In genomic region chr16:10741844-10742243, GRCh38 we compare ENCODE assay signal across 16 cellular contexts. TPM values are rescaled to one million over a fixed set of nuclear protein-coding genes. Genes with fewer than 3 reads are reported as not detected.
A peak's percentile ranks its signal among the peaks of the same experiment; 100 is the strongest.
DNase-seq lines count a peak whose midpoint lies in the region; ATAC-seq and TF ChIP-seq lines count a peak whose summit lies in the region.
"Had no signal": no experiment of that assay in that cellular context is flagged by ENCODE, and none has a peak within 500 bp of the region (broad histone marks: within the 10 kb centered on the region; RNA-seq: fewer than 3 reads in every experiment).

No MANE protein-coding gene starts in this region.

- no peaks in the 10 kb centered on the region for H3K27me3 Mint-ChIP-seq in mesothelial cell of epicardium (ENCODE audit: low read depth)
- no peaks in the 10 kb centered on the region for H3K27me3 Mint-ChIP-seq in natural killer cell treated with Interleukin-12 subunit alpha and Interleukin-12 subunit beta and Interleukin-15 and Interleukin-18, amount 100 ng/mL, for 72 hours

- H3K9me3 Mint-ChIP-seq in mesothelial cell of epicardium, result no peaks in the 10 kb centered on the region
- H3K9me3 Mint-ChIP-seq in natural killer cell treated with Interleukin-12 subunit alpha and Interleukin-12 subunit beta and Interleukin-15 and Interleukin-18, amount 100 ng/mL, for 72 hours, result no peaks in the 10 kb centered on the region

- DNase-seq in DMS 273 treated with DMSO at 0.1 percent for 48 hours (lab: John Stamatoyannopoulos, UW) (peak; percentile 90), NCI-H446 (lab: John Stamatoyannopoulos, UW) (peak; percentile 22 to 87), cerebellar cortex (ENCODE audit: low spot score) (peak; percentile 96), mesothelial cell of epicardium (ENCODE audit: low spot score in 2 of 2, unreplicated experiment in 2 of 2) (no peak), T-helper 1 cell (no peak)
- no peak for DNase-seq in natural killer cell treated with Interleukin-12 subunit alpha and Interleukin-12 subunit beta and Interleukin-15 and Interleukin-18, amount 100 ng/mL, for 72 hours (ENCODE audit: low spot score)
- DNase-seq: activated CD4-positive, alpha-beta T cell treated with anti-CD3 and anti-CD28 coated beads for 4 hours; activated gamma-delta T cell; colonic mucosa; GF-D8; lower lobe of right lung; NCI-H187 treated with DMSO at 0.1 percent for 48 hours had no signal

- peak overlapping the region; percentile 43 for H3K27ac Mint-ChIP-seq in mesothelial cell of epicardium
- no peak overlapping the region for H3K27ac Mint-ChIP-seq in natural killer cell treated with Interleukin-12 subunit alpha and Interleukin-12 subunit beta and Interleukin-15 and Interleukin-18, amount 100 ng/mL, for 72 hours

- H3K4me1 Mint-ChIP-seq in mesothelial cell of epicardium, result peaks cover 35% of the 10 kb centered on the region
- H3K4me1 Mint-ChIP-seq in natural killer cell treated with Interleukin-12 subunit alpha and Interleukin-12 subunit beta and Interleukin-15 and Interleukin-18, amount 100 ng/mL, for 72 hours (ENCODE audit: low read depth in 2 of 2), result peaks cover 29 to 32% of the 10 kb centered on the region in 2 donors

- no peak for TF ChIP-seq CTCF in mesothelial cell of epicardium (IDR thresholded peaks at IDR 0.05; ENCODE audit: unreplicated experiment)

- no peak overlapping the region for H3K4me3 Mint-ChIP-seq in mesothelial cell of epicardium
- no peak overlapping the region for H3K4me3 Mint-ChIP-seq in natural killer cell treated with Interleukin-12 subunit alpha and Interleukin-12 subunit beta and Interleukin-15 and Interleukin-18, amount 100 ng/mL, for 72 hours

- no peak for ATAC-seq in natural killer cell treated with Interleukin-12 subunit alpha and Interleukin-12 subunit beta and Interleukin-15 and Interleukin-18, amount 100 ng/mL, for 72 hours
- no peak for ATAC-seq in HG03139 (IDR thresholded peaks at IDR 0.05; ENCODE audit: unreplicated experiment)
- ATAC-seq in GM18861 (IDR thresholded peaks at IDR 0.05; ENCODE audit: unreplicated experiment), result no peak
- ATAC-seq: lower lobe of right lung had no signal

- H3K36me3 Mint-ChIP-seq in mesothelial cell of epicardium, result no peaks in the 10 kb centered on the region
- no peaks in the 10 kb centered on the region for H3K36me3 Mint-ChIP-seq in natural killer cell treated with Interleukin-12 subunit alpha and Interleukin-12 subunit beta and Interleukin-15 and Interleukin-18, amount 100 ng/mL, for 72 hours

RNA-seq across cellular contexts. Expression of gene NUBP1, which starts 1.8 kb away (rescaled TPM):
- 18.1 to 23.0 TPM (median 20.5 TPM) in 3 replicates for total RNA-seq in mesothelial cell of epicardium
- 10 to 100 TPM; 31.8 to 41.3 TPM for total RNA-seq in natural killer cell treated with Interleukin-12 subunit alpha and Interleukin-12 subunit beta and Interleukin-15 and Interleukin-18, amount 100 ng/mL, for 72 hours

RNA-seq across cellular contexts. Expression of gene TEKT5, which starts 47.1 kb away (rescaled TPM):
- 0.64 to 1.1 TPM (median 1.0 TPM) in 3 replicates for total RNA-seq in mesothelial cell of epicardium
- total RNA-seq in natural killer cell treated with Interleukin-12 subunit alpha and Interleukin-12 subunit beta and Interleukin-15 and Interleukin-18, amount 100 ng/mL, for 72 hours, result under 1 TPM in 1 of 2 donors, not detected in 1; 0.28 TPM
- total RNA-seq: lower lobe of right lung, SJSA1, tibial nerve had no signal

Comparison
In these comparisons a context has a peak if more than half of its experiments do, and no peak if none do; other contexts are left out.
1. DNase-seq: peak in DMS 273 treated with DMSO at 0.1 percent for 48 hours (single experiment), NCI-H446 (2 of 2) and cerebellar cortex (single experiment); none in mesothelial cell of epicardium (0 of 2), T-helper 1 cell (0 of 5) and natural killer cell treated with Interleukin-12 subunit alpha and Interleukin-12 subunit beta and Interleukin-15 and Interleukin-18, amount 100 ng/mL, for 72 hours (single experiment).